ENCODE assay signal across 21 cellular contexts in the genomic region with DNA sequence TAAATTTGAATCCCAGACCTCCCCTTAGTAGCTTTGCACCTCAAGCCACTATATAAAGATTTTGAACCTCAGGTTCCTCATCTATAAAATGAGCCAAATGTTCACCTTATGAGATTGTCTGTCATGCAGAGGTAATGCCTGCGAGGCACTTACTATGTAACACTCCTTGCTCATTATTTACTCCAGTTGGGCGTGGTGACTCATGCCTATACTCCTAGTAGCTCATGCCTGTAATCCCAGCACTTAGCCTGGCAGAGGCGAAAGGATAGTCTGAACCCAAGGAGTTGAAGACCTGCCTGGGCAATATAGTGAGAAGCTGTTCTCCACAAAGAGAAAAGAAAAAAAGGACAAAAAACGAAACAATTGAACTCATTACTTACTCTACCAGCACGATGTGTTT.
DNase-seq lines count a peak whose midpoint lies in the region; ATAC-seq and TF ChIP-seq lines count a peak whose summit lies in the region.
"Had no signal": no experiment of that assay in that cellular context is flagged by ENCODE, and none has a peak within 500 bp of the region (broad histone marks: within the 10 kb centered on the region; RNA-seq: fewer than 3 reads in every experiment).

No MANE protein-coding gene starts in this region.

- POLR2A ChIA-PET in MCF 10A (lab: Yijun Ruan, JAX): no interaction called here

- H3K4me1 Mint-ChIP-seq in MCF 10A (ENCODE audit: insufficient read depth, unreplicated experiment): peaks cover 10% of the 10 kb centered on the region

- no peak overlapping the region for H3K27ac Mint-ChIP-seq in MCF 10A (ENCODE audit: low read depth, unreplicated experiment)

- H3K27ac ChIP-seq in breast epithelium (no peak overlapping the region), upper lobe of left lung (no peak overlapping the region)
- H3K27ac ChIP-seq: C4-2B, colonic mucosa, thyroid gland had no signal

- ATAC-seq in esophagus mucosa (peak; percentile 99), upper lobe of left lung (ENCODE audit: low FRiP score in 2 of 2) (no peak), left cardiac atrium (no peak)
- ATAC-seq: HepG2; stimulated activated memory B cell treated with anti-CD40 and anti-IgM and Interleukin-4, amounts not matched to agents 10 μg/mL and 1 μg/mL and 100 μg/mL, for 72 hours had no signal

- no peaks in the 10 kb centered on the region for H3K36me3 Mint-ChIP-seq in MCF 10A (ENCODE audit: insufficient read depth, unreplicated experiment)

- no peaks in the 10 kb centered on the region for H3K36me3 ChIP-seq in breast epithelium
- no peaks in the 10 kb centered on the region for H3K36me3 ChIP-seq in upper lobe of left lung
- H3K36me3 ChIP-seq: thyroid gland had no signal

- intact Hi-C loops in MCF 10A (cut with micrococcal nuclease) (no loop called here), breast epithelium (cut with DNase I; ENCODE audit: low total_unique reads) (no loop called here), left cardiac atrium (cut with DNase I) (no loop called here)

- H3K4me1 ChIP-seq in breast epithelium (no peaks in the 10 kb centered on the region), upper lobe of left lung (peaks cover 13 to 25% (median 22%) of the 10 kb centered on the region in 4 donors)
- H3K4me1 ChIP-seq: colonic mucosa had no signal

- no peaks in the 10 kb centered on the region for H3K27me3 Mint-ChIP-seq in MCF 10A (ENCODE audit: insufficient read depth, unreplicated experiment)
- H3K27me3 Mint-ChIP-seq: stimulated activated memory B cell treated with anti-CD40 and anti-IgM and Interleukin-4, amounts not matched to agents 10 μg/mL and 1 μg/mL and 100 μg/mL, for 72 hours had no signal

- TF ChIP-seq EP300 in upper lobe of left lung (IDR thresholded peaks at IDR 0.05): no peak

- TF ChIP-seq POLR2A in breast epithelium (IDR thresholded peaks at IDR 0.05) (no peak), upper lobe of left lung (IDR thresholded peaks at IDR 0.05) (no peak)

- CTCF ChIA-PET in MCF 10A (lab: Yijun Ruan, JAX): no interaction called here

- H3K9me3 ChIP-seq in breast epithelium: no peaks in the 10 kb centered on the region
- no peaks in the 10 kb centered on the region for H3K9me3 ChIP-seq in upper lobe of left lung
- H3K9me3 ChIP-seq: colonic mucosa, SK-N-SH, thyroid gland had no signal

- H3K4me3 Mint-ChIP-seq in MCF 10A (ENCODE audit: unreplicated experiment): no peak overlapping the region
- H3K4me3 Mint-ChIP-seq: stimulated activated memory B cell treated with anti-CD40 and anti-IgM and Interleukin-4, amounts not matched to agents 10 μg/mL and 1 μg/mL and 100 μg/mL, for 72 hours had no signal

- DNase-seq in MCF 10A (ENCODE audit: unreplicated experiment): peak; percentile 83
- no peak for DNase-seq in breast epithelium (ENCODE audit: low spot score in 2 of 2)
- peak; percentile 28 for DNase-seq in RPMI7951 (ENCODE audit: low read depth)
- no peak for DNase-seq in pons (ENCODE audit: low spot score)
- no peak for DNase-seq in upper lobe of left lung
- DNase-seq in left cardiac atrium: no peak
- DNase-seq in nucleus accumbens (lab: John Stamatoyannopoulos, UW): no peak
- DNase-seq: ACHN; activated CD4-positive, alpha-beta T cell treated with anti-CD3 and anti-CD28 coated beads for 4 hours; activated CD8-positive, alpha-beta memory T cell treated with anti-CD3 and anti-CD28 coated beads, Interleukin-2, amount 50 U/mL, for 48 hours; colonic mucosa; DND-41; hypothalamus; NCI-H2029 treated with DMSO at 0.1 percent for 48 hours; NCI-H526; SK-N-SH; thyroid gland had no signal

- H3K4me3 ChIP-seq in breast epithelium (no peak overlapping the region), upper lobe of left lung (no peak overlapping the region)
- H3K4me3 ChIP-seq: colonic mucosa, thyroid gland had no signal

- H3K9me3 Mint-ChIP-seq in MCF 10A (ENCODE audit: unreplicated experiment): no peaks in the 10 kb centered on the region
- H3K9me3 Mint-ChIP-seq: stimulated activated memory B cell treated with anti-CD40 and anti-IgM and Interleukin-4, amounts not matched to agents 10 μg/mL and 1 μg/mL and 100 μg/mL, for 72 hours had no signal

- WGBS in upper lobe of left lung, 2 donors: 94 to 95% methylated on average over 5 of the region's 5 CpGs

- H3K27me3 ChIP-seq in breast epithelium (no peaks in the 10 kb centered on the region), upper lobe of left lung (no peaks in the 10 kb centered on the region)
- H3K27me3 ChIP-seq: colonic mucosa, thyroid gland had no signal

- TF ChIP-seq CTCF in MCF 10A (IDR thresholded peaks at IDR 0.05; ENCODE audit: unreplicated experiment) (no peak), breast epithelium (IDR thresholded peaks at IDR 0.05) (no peak), upper lobe of left lung (IDR thresholded peaks at IDR 0.05) (no peak)

- BruUV-seq in MCF 10A (replicated peaks; lab: Mats Ljungman, UMichigan): no TSS peak

Comparison
In these comparisons a context has a peak if more than half of its experiments do, and no peak if none do; other contexts are left out.
1. DNase-seq: peak in MCF 10A (single experiment) and RPMI7951 (single experiment); none in breast epithelium (0 of 2), pons (single experiment), upper lobe of left lung (0 of 2), left cardiac atrium (single experiment) and nucleus accumbens (0 of 56).